ENCODE assay signal across 13 cellular contexts in the genomic region with DNA sequence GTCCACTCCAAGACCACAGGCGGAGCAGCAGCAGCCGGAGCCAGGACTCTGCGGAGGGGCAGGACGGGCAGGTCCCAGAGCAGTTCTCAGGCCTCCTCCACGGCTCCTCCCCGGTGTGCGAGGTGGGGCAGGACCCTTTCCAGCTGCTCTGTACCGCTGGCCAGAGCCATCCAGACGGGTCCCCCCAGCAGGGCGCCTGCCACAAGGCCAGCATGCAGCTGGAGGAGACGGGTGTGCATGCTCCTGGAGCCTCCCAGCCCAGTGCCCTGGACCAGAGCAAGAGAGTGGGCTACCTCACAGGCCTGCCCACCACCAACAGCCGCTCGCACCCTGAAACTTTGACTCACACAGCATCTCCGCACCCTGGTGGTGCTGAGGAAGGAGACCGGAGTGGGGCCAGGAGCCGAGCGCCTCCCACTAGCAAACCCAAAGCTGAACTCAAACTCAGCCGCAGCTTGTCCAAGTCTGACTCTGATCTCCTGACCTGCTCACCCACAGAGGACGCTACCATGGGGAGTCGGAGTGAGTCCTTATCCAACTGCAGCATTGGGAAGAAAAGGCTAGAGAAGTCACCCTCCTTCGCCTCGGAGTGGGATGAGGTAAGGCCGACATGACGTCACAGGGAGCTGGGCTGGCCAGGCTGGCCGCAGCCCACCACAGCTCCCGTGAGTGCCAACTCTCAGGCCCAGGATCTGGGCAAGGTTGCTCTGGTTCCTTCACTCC.
A peak's percentile ranks its signal among the peaks of the same experiment; 100 is the strongest.
DNase-seq lines count a peak whose midpoint lies in the region; ATAC-seq, FAIRE-seq and TF ChIP-seq lines count a peak whose summit lies in the region.
"Had no signal": no experiment of that assay in that cellular context is flagged by ENCODE, and none has a peak within 500 bp of the region (broad histone marks: within the 10 kb centered on the region; RNA-seq: fewer than 3 reads in every experiment).

No MANE protein-coding gene starts in this region.

- no peaks in the 10 kb centered on the region for H3K9me2 ChIP-seq in GM23338 (ENCODE audit: insufficient read depth)

- H3F3A ChIP-seq in GM23338 (replicated peaks; ENCODE audit: low read depth) = no peaks in the 10 kb centered on the region

- no peak overlapping the region for H3K9ac ChIP-seq in endodermal cell (ENCODE audit: extremely low read depth, low read length, poor library complexity, severe bottlenecking)

- H3K27me3 Mint-ChIP-seq in GM23338 (ENCODE audit: insufficient read depth, low read depth, poor library complexity) = peaks cover 3% of the 10 kb centered on the region
- H3K27me3 Mint-ChIP-seq in endodermal cell (ENCODE audit: insufficient read depth) = no peaks in the 10 kb centered on the region
- H3K27me3 Mint-ChIP-seq: activated T-helper 17 cell treated with anti-CD3 and anti-CD28 coated beads, Interleukin-2, amount 50 U/mL, for 72 hours had no signal

- TF ChIP-seq CTCF in GM23338 (conservative IDR thresholded peaks at IDR 0.05; ENCODE audit: low read depth in 2 of 2) (no peak), endodermal cell (conservative IDR thresholded peaks at IDR 0.05) (no peak), lung (IDR thresholded peaks at IDR 0.05; ENCODE audit: control extremely low read depth, extremely low read depth) (no peak), GM13976 (IDR thresholded peaks at IDR 0.05; ENCODE audit: borderline replicate concordance, control extremely low read depth, extremely low read depth, insufficient read depth, missing control alignments) (no peak)

- DNase-seq in GM23338 (ENCODE audit: low spot score) (no peak), endodermal cell (peak; percentile 42), lung (ENCODE audit: low spot score) (peak; percentile 40), small intestine (no peak), GM13976 (ENCODE audit: low spot score) (no peak), NOMO-1 treated with DMSO at 0.1 percent for 48 hours (lab: John Stamatoyannopoulos, UW; ENCODE audit: unreplicated experiment) (no peak), NCI-H446 (lab: John Stamatoyannopoulos, UW) (no peak)
- DNase-seq: MM.1S, NCI-H82 had no signal

- no peaks in the 10 kb centered on the region for H3K79me2 ChIP-seq in GM23338 (replicated peaks; ENCODE audit: insufficient read depth)

- H3K4me3 Mint-ChIP-seq in GM23338 (no peak overlapping the region), endodermal cell (no peak overlapping the region)
- H3K4me3 Mint-ChIP-seq: activated T-helper 17 cell treated with anti-CD3 and anti-CD28 coated beads, Interleukin-2, amount 50 U/mL, for 72 hours; T-helper 2 cell treated with Interferon-gamma antibody and Interleukin-4, amounts not matched to agents 5 μg/mL and 100 μg/mL, for 36 hours had no signal

- ATAC-seq in GM23338 = no peak; the same call in 2 of the 3 replicates
- ATAC-seq in lung (ENCODE audit: insufficient read depth, low FRiP score) = no peak
- no peak for ATAC-seq in HG02588 (IDR thresholded peaks at IDR 0.05; ENCODE audit: unreplicated experiment)
- ATAC-seq: activated T-helper 17 cell treated with anti-CD3 and anti-CD28 coated beads, Interleukin-2, amount 50 U/mL, for 72 hours had no signal

- H3K4me2 ChIP-seq in GM23338 = no peak overlapping the region

- H3K27ac ChIP-seq in GM23338 (ENCODE audit: low read depth) (no peak overlapping the region), endodermal cell (ENCODE audit: low read depth, low read length) (no peak overlapping the region), lung (ENCODE audit: low read depth in 1 of 2, low read length in 1 of 2) (peak overlapping the region; percentile 78 to 86), small intestine (ENCODE audit: low read depth in 1 of 2, low read length in 1 of 2) (peak overlapping the region; percentile 2 to 74)
- H3K27ac ChIP-seq: epithelial cell of prostate had no signal

- H3K9me3 Mint-ChIP-seq in GM23338 = no peaks in the 10 kb centered on the region
- no peaks in the 10 kb centered on the region for H3K9me3 Mint-ChIP-seq in endodermal cell
- H3K9me3 Mint-ChIP-seq: activated T-helper 17 cell treated with anti-CD3 and anti-CD28 coated beads, Interleukin-2, amount 50 U/mL, for 72 hours; T-helper 2 cell treated with Interferon-gamma antibody and Interleukin-4, amounts not matched to agents 5 μg/mL and 100 μg/mL, for 36 hours had no signal

- H3K4me1 Mint-ChIP-seq in GM23338 (peaks cover 48% of the 10 kb centered on the region), endodermal cell (peaks cover 38% of the 10 kb centered on the region)
- H3K4me1 Mint-ChIP-seq: activated T-helper 17 cell treated with anti-CD3 and anti-CD28 coated beads, Interleukin-2, amount 50 U/mL, for 72 hours had no signal

- H3K27ac Mint-ChIP-seq in GM23338 (peak overlapping the region; percentile 51; the same call in 1 of the 2 replicates), endodermal cell (peak overlapping the region; percentile 8)
- H3K27ac Mint-ChIP-seq: activated T-helper 17 cell treated with anti-CD3 and anti-CD28 coated beads, Interleukin-2, amount 50 U/mL, for 72 hours; T-helper 2 cell treated with Interferon-gamma antibody and Interleukin-4, amounts not matched to agents 5 μg/mL and 100 μg/mL, for 36 hours had no signal

- H3K9me3 ChIP-seq in endodermal cell (ENCODE audit: control insufficient read depth, low read length) = no peaks in the 10 kb centered on the region
- peaks cover 0 to 2% of the 10 kb centered on the region in 2 donors for H3K9me3 ChIP-seq in lung (ENCODE audit: control insufficient read depth in 2 of 2, insufficient read depth in 1 of 2, low read length in 1 of 2)
- H3K9me3 ChIP-seq in small intestine (ENCODE audit: control insufficient read depth, low read depth) = no peaks in the 10 kb centered on the region

- H4K20me1 ChIP-seq in GM23338 (replicated peaks; ENCODE audit: insufficient read depth) = no peaks in the 10 kb centered on the region; the same call in 1 of the 2 replicates

- in situ Hi-C loops in GM13976 (cut with MboI; ENCODE audit: low sequenced_read_pairs, unreplicated experiment) = no loop called here

- H3K27me3 ChIP-seq in GM23338 (ENCODE audit: insufficient read depth) = no peaks in the 10 kb centered on the region
- H3K27me3 ChIP-seq in endodermal cell (ENCODE audit: control insufficient read depth, insufficient read depth, low read length, poor library complexity, severe bottlenecking) = no peaks in the 10 kb centered on the region
- no peaks in the 10 kb centered on the region for H3K27me3 ChIP-seq in lung (ENCODE audit: control insufficient read depth, insufficient read depth)
- H3K27me3 ChIP-seq in small intestine (ENCODE audit: control insufficient read depth in 2 of 2, insufficient read depth in 2 of 2, low read length in 2 of 2) = no peaks in the 10 kb centered on the region

- no peak overlapping the region for H2AFZ ChIP-seq in GM23338

- H3K36me3 Mint-ChIP-seq in GM23338 (ENCODE audit: low read depth) (peaks cover 14% of the 10 kb centered on the region; the same call in 2 of the 3 replicates), endodermal cell (ENCODE audit: low read depth) (peaks cover 11% of the 10 kb centered on the region)

- 93 to 97% methylated on average over 17 to 26 of the region's 26 CpGs for WGBS in endodermal cell (ENCODE audit: insufficient coverage in 1 of 2, insufficient read length in 1 of 2), 2 experiments
- 50 to 70% methylated on average over 26 of the region's 26 CpGs for WGBS in lung, 2 donors
- WGBS in small intestine, 3 donors = 66 to 91% (median 88%) methylated on average over 26 of the region's 26 CpGs

- H3K36me3 ChIP-seq in GM23338 (ENCODE audit: insufficient read depth) = peaks cover 7% of the 10 kb centered on the region; the same call in 1 of the 2 replicates
- H3K36me3 ChIP-seq in endodermal cell (ENCODE audit: control insufficient read depth, insufficient read depth, low read length) = peaks cover 30% of the 10 kb centered on the region
- H3K36me3 ChIP-seq in lung (ENCODE audit: control insufficient read depth in 2 of 2, insufficient read depth in 2 of 2, low read length in 2 of 2) = no peaks in the 10 kb centered on the region
- H3K36me3 ChIP-seq in small intestine (ENCODE audit: control insufficient read depth in 2 of 2, insufficient read depth in 2 of 2, low read length in 2 of 2) = peaks cover 0 to 8% of the 10 kb centered on the region in 2 donors

- H3K4me1 ChIP-seq in GM23338 (ENCODE audit: insufficient read depth) (peaks cover 24% of the 10 kb centered on the region), endodermal cell (ENCODE audit: control insufficient read depth, insufficient read depth, low read length) (peaks cover 13% of the 10 kb centered on the region), lung (ENCODE audit: control insufficient read depth in 2 of 2, insufficient read depth in 2 of 2, low read length in 2 of 2) (peaks cover 22 to 41% of the 10 kb centered on the region in 2 donors), small intestine (ENCODE audit: control insufficient read depth in 2 of 2, insufficient read depth in 1 of 2, low read depth in 1 of 2, low read length in 1 of 2) (peaks cover 0 to 4% of the 10 kb centered on the region in 2 donors)

- H3K4me3 ChIP-seq in GM23338 = no peak overlapping the region
- no peak overlapping the region for H3K4me3 ChIP-seq in endodermal cell (ENCODE audit: low read length)
- H3K4me3 ChIP-seq in lung = peak overlapping the region; percentile 39
- H3K4me3 ChIP-seq in small intestine (ENCODE audit: low read depth in 1 of 2, low read length in 2 of 2) = peak overlapping the region in 1 of 2 donors; percentile 10

- no peak for FAIRE-seq in small intestine (lab: Jason Lieb, UNC)

TF ChIP-seq in GM23338, 12 proteins besides CTCF, POLR2A, EP300 and RAD21 (continues in another document):
- TF ChIP-seq JUNB (IDR thresholded peaks at IDR 0.05; ENCODE audit: unreplicated experiment) (no peak), POLR2AphosphoS5 (IDR thresholded peaks at IDR 0.05; ENCODE audit: low read depth) (no peak)

Comparison
In these comparisons a context has a peak if more than half of its experiments do, and no peak if none do; other contexts are left out.
1. DNase-seq: peak in endodermal cell (single experiment) and lung (single experiment); none in GM23338 (single experiment), small intestine (single experiment), GM13976 (single experiment), NOMO-1 treated with DMSO at 0.1 percent for 48 hours (single experiment) and NCI-H446 (0 of 2).
2. H3K27ac ChIP-seq: peak in lung (2 of 2) and small intestine (2 of 2); none in GM23338 (single experiment) and endodermal cell (single experiment).